Comparison of ENCODE assay signal across 27 cellular contexts in genomic region chr4:98399915-98400314, GRCh38.
"Had no signal": no experiment of that assay in that cellular context is flagged by ENCODE, and none has a peak within 500 bp of the region (broad histone marks: within the 10 kb centered on the region; RNA-seq: fewer than 3 reads in every experiment).

No MANE protein-coding gene starts in this region.

- H3K36me3 ChIP-seq: brain microvascular endothelial cell had no signal

- DNase-seq: activated CD4-positive, alpha-beta T cell treated with anti-CD3 and anti-CD28 coated beads, Interleukin-2, amount 10 ng/mL, durations not matched to agents 24 days and 14 days; activated CD4-positive, alpha-beta T cell treated with anti-CD3 and anti-CD28 coated beads, Interleukin-2, amount 50 U/mL, for 48 hours; activated CD4-positive, CD25-positive, alpha-beta regulatory T cell; activated gamma-delta T cell treated with Interleukin-2 at 50 U/mL for 16 hours; activated naive CD4-positive, alpha-beta T cell treated with anti-CD3 and anti-CD28 coated beads, Interleukin-2, amount 50 U/mL, for 16 hours; activated T-cell treated with anti-CD3 and anti-CD28 coated beads for 4 hours; activated T-cell treated with anti-CD3 and anti-CD28 coated beads, Interleukin-2, amount 50 U/mL, for 48 hours; amygdala; brain microvascular endothelial cell; caudate nucleus; Karpas-422; MM.1S; NCI-H1105; NCI-H1436; NCI-H1694 treated with DMSO at 0.1 percent for 48 hours; NCI-H2029 treated with DMSO at 0.1 percent for 48 hours; NCI-H345; NCI-H510A; NCI-H526 treated with DMSO at 0.1 percent for 48 hours; NCI-H82; Right ventricle myocardium superior; SJCRH30; SK-N-SH; T-helper 1 cell had no signal

- H3K9ac ChIP-seq: SK-N-SH had no signal

- H3K4me3 ChIP-seq: K562, SJCRH30 had no signal

- H3K27ac ChIP-seq: brain microvascular endothelial cell, RWPE1, SJCRH30, VCaP had no signal

- ATAC-seq: K562 had no signal

- H3K4me1 ChIP-seq: SJCRH30 had no signal

- H3K27me3 ChIP-seq: brain microvascular endothelial cell, SJCRH30 had no signal

- H3K4me2 ChIP-seq: SK-N-SH had no signal

- H3K9me3 ChIP-seq: SJCRH30, SK-N-SH had no signal
